In the genomic region with DNA sequence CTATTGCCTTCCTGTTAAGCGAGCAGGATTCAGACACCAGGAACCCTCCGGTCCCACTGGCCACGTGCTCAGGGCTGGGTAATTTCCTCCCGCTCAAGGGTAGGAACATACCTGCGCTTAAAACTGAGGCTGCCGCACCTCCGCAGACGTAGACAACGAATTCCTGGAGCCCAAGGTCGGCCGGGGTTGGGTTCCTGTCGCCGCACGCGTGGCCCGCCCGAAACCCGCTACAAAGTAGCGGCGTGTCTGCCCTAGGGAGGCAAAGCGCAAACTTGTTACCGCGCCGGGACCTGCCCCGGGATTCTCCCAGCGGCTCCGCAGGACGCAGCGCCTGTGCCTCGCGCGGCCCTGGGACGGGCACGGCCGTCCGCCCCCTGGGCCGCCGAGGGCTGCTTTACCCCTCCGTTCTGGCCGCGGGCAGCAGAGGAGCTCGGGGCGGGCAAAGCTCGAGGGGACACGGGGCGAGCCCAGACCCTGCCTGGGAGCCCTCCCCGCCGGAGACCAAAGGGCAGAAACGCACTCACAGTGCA, we compare ENCODE assay signal across 8 cellular contexts. TPM values are rescaled to one million over a fixed set of nuclear protein-coding genes. Genes with fewer than 3 reads are reported as not detected.
DNase-seq lines count a peak whose midpoint lies in the region; ATAC-seq and TF ChIP-seq lines count a peak whose summit lies in the region.

No MANE protein-coding gene starts in this region.

- H3K4me3 ChIP-seq in fibroblast of mammary gland (ENCODE audit: control insufficient read depth, low read depth, low read length): peak overlapping the region; percentile 42

- H3K4me3 Mint-ChIP-seq in neural crest cell: peak overlapping the region; percentile 88

- no peaks in the 10 kb centered on the region for H3K36me3 Mint-ChIP-seq in neural crest cell (ENCODE audit: low read depth)

- H3K4me1 Mint-ChIP-seq in neural crest cell: peaks cover 13% of the 10 kb centered on the region

- DNase-seq in DMS53 treated with DMSO at 0.1 percent for 48 hours (lab: John Stamatoyannopoulos, UW; ENCODE audit: unreplicated experiment) (peak; percentile 23), fibroblast of mammary gland (ENCODE audit: low read depth) (peak; percentile 6), neural crest cell (ENCODE audit: low read depth, low spot score) (peak; percentile 16), NK-92 (lab: John Stamatoyannopoulos, UW; ENCODE audit: unreplicated experiment) (no peak), GM19238 (ENCODE audit: insufficient read length, low spot score) (no peak)
- DNase-seq in activated CD4-positive, alpha-beta T cell treated with anti-CD3 and anti-CD28 coated beads, Interleukin-2, amount 50 U/mL, for 48 hours: peak; percentile 3 to 13

- H3K27me3 Mint-ChIP-seq in neural crest cell (ENCODE audit: low read depth): peaks cover 48% of the 10 kb centered on the region

- H3K27ac Mint-ChIP-seq in neural crest cell (ENCODE audit: unreplicated experiment): no peak overlapping the region

- ATAC-seq in HG03025 (IDR thresholded peaks at IDR 0.05; ENCODE audit: low FRiP score, unreplicated experiment): no peak
- ATAC-seq in GM21367 (IDR thresholded peaks at IDR 0.05; ENCODE audit: unreplicated experiment): no peak

- TF ChIP-seq CTCF in fibroblast of mammary gland (conservative IDR thresholded peaks at IDR 0.05; ENCODE audit: control insufficient read depth, insufficient read depth, low read depth, low read length): no peak
- no peak for TF ChIP-seq CTCF in neural crest cell (conservative IDR thresholded peaks at IDR 0.05)

- H3K9me3 Mint-ChIP-seq in neural crest cell: peaks cover 2% of the 10 kb centered on the region

RNA-seq across cellular contexts. Expression of gene ERVMER34-1, which starts 0.3 kb away (rescaled TPM):
- 3.2 and 3.3 TPM in 2 replicates for total RNA-seq in neural crest cell

Comparison
In these comparisons a context has a peak if more than half of its experiments do, and no peak if none do; other contexts are left out.
1. DNase-seq: peak in DMS53 treated with DMSO at 0.1 percent for 48 hours (single experiment), activated CD4-positive, alpha-beta T cell treated with anti-CD3 and anti-CD28 coated beads, Interleukin-2, amount 50 U/mL, for 48 hours (2 of 2), fibroblast of mammary gland (single experiment) and neural crest cell (single experiment); none in NK-92 (single experiment) and GM19238 (single experiment).